In genomic region chrX:131762802-131763234, GRCh38 we compare ENCODE assay signal across 9 cellular contexts.
DNase-seq lines count a peak whose midpoint lies in the region; ATAC-seq lines count a peak whose summit lies in the region.
"Had no signal": no experiment of that assay in that cellular context is flagged by ENCODE, and none has a peak within 500 bp of the region (broad histone marks: within the 10 kb centered on the region; RNA-seq: fewer than 3 reads in every experiment).

No MANE protein-coding gene starts in this region.

- intact Hi-C loops in activated naive CD4-positive, alpha-beta T cell treated with anti-CD3 and anti-CD28 coated beads for 36 hours (cut with micrococcal nuclease): no loop called here

- peaks cover 34% of the 10 kb centered on the region for H3K36me3 Mint-ChIP-seq in activated naive CD4-positive, alpha-beta T cell treated with anti-CD3 and anti-CD28 coated beads for 36 hours (ENCODE audit: low read depth)
- H3K36me3 Mint-ChIP-seq: natural killer cell treated with Interleukin-12 subunit alpha and Interleukin-12 subunit beta and Interleukin-15 and Interleukin-18, amount 100 ng/mL, for 72 hours had no signal

- H3K27ac Mint-ChIP-seq in activated naive CD4-positive, alpha-beta T cell treated with anti-CD3 and anti-CD28 coated beads for 36 hours: no peak overlapping the region

- DNase-seq in AG20443 (ENCODE audit: low spot score) (peak; percentile 18), SK-N-MC (ENCODE audit: low read depth, low spot score) (no peak), kidney tubule cell (ENCODE audit: low spot score) (peak; percentile 76), NCI-H446 treated with DMSO at 0.1 percent for 48 hours (lab: John Stamatoyannopoulos, UW) (no peak)
- DNase-seq in activated naive CD4-positive, alpha-beta T cell treated with anti-CD3 and anti-CD28 coated beads for 36 hours: no peak
- DNase-seq in activated CD4-positive, alpha-beta T cell treated with anti-CD3 and anti-CD28 coated beads, Interleukin-2, amount 50 U/mL, for 4 hours: no peak

- no peaks in the 10 kb centered on the region for H3K9me3 ChIP-seq in SK-N-MC (ENCODE audit: low read depth, low read length)

- H3K36me3 ChIP-seq in SK-N-MC (ENCODE audit: insufficient read depth, low read length): no peaks in the 10 kb centered on the region

- no peaks in the 10 kb centered on the region for H3K9me3 Mint-ChIP-seq in activated naive CD4-positive, alpha-beta T cell treated with anti-CD3 and anti-CD28 coated beads for 36 hours
- H3K9me3 Mint-ChIP-seq: natural killer cell treated with Interleukin-12 subunit alpha and Interleukin-12 subunit beta and Interleukin-15 and Interleukin-18, amount 100 ng/mL, for 72 hours had no signal

- peak overlapping the region; percentile 20 for H3K9ac ChIP-seq in SK-N-MC (ENCODE audit: insufficient read length)

- no peak overlapping the region for H3K27ac ChIP-seq in SK-N-MC

- H3K4me3 ChIP-seq in SK-N-MC: no peak overlapping the region

- ATAC-seq in GM19438 (IDR thresholded peaks at IDR 0.05; ENCODE audit: low read depth, unreplicated experiment) (peak; percentile 56), HG03439 (IDR thresholded peaks at IDR 0.05; ENCODE audit: unreplicated experiment) (no peak)

- no peaks in the 10 kb centered on the region for H3K27me3 Mint-ChIP-seq in activated naive CD4-positive, alpha-beta T cell treated with anti-CD3 and anti-CD28 coated beads for 36 hours (ENCODE audit: low read depth)
- H3K27me3 Mint-ChIP-seq: natural killer cell treated with Interleukin-12 subunit alpha and Interleukin-12 subunit beta and Interleukin-15 and Interleukin-18, amount 100 ng/mL, for 72 hours had no signal

- CTCF ChIA-PET in activated naive CD4-positive, alpha-beta T cell treated with anti-CD3 and anti-CD28 coated beads for 36 hours (lab: Charles Lee): no interaction called here

- H3K4me1 Mint-ChIP-seq in activated naive CD4-positive, alpha-beta T cell treated with anti-CD3 and anti-CD28 coated beads for 36 hours (ENCODE audit: low read depth): no peaks in the 10 kb centered on the region

- no peak overlapping the region for H3K4me3 Mint-ChIP-seq in activated naive CD4-positive, alpha-beta T cell treated with anti-CD3 and anti-CD28 coated beads for 36 hours
- H3K4me3 Mint-ChIP-seq: natural killer cell treated with Interleukin-12 subunit alpha and Interleukin-12 subunit beta and Interleukin-15 and Interleukin-18, amount 100 ng/mL, for 72 hours had no signal

Comparison
In these comparisons a context has a peak if more than half of its experiments do, and no peak if none do; other contexts are left out.
1. DNase-seq: peak in AG20443 (single experiment) and kidney tubule cell (single experiment); none in SK-N-MC (single experiment), NCI-H446 treated with DMSO at 0.1 percent for 48 hours (single experiment), activated naive CD4-positive, alpha-beta T cell treated with anti-CD3 and anti-CD28 coated beads for 36 hours (single experiment) and activated CD4-positive, alpha-beta T cell treated with anti-CD3 and anti-CD28 coated beads, Interleukin-2, amount 50 U/mL, for 4 hours (0 of 2).